In the genomic region with DNA sequence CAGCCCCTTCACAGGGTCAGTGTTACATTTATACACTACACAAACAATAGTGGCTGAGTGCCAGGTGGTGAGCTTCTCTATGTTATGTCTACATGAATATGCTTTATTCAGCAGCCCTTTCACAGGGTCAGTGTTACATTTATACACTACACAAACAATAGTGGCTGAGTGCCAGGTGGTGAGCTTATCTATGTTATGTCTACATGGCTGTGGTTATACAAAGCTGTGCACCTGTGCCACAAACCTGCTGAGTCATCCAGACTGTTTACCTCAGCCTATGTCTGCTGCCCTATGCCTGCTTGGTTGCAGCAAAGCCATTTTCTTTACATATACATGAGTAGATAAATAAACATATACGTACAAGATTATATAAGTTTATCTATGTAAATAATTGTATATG, we compare ENCODE assay signal across 13 cellular contexts.
DNase-seq lines count a peak whose midpoint lies in the region; ATAC-seq, FAIRE-seq and TF ChIP-seq lines count a peak whose summit lies in the region.
"Had no signal": no experiment of that assay in that cellular context is flagged by ENCODE, and none has a peak within 500 bp of the region (broad histone marks: within the 10 kb centered on the region; RNA-seq: fewer than 3 reads in every experiment).

No MANE protein-coding gene starts in this region.

- TF ChIP-seq CTCF in MM.1S (IDR thresholded peaks at IDR 0.05; ENCODE audit: low read length) (no peak), RWPE2 (IDR thresholded peaks at IDR 0.05; ENCODE audit: poor library complexity, severe bottlenecking) (no peak), kidney epithelial cell (IDR thresholded peaks at IDR 0.05; ENCODE audit: insufficient read depth, low read length, poor library complexity, severe bottlenecking) (no peak)

- H3K4me3 ChIP-seq in MM.1S (ENCODE audit: low read length) = no peak overlapping the region
- H3K4me3 ChIP-seq in RWPE2 (ENCODE audit: severe bottlenecking) = no peak overlapping the region
- H3K4me3 ChIP-seq in kidney epithelial cell (ENCODE audit: low read depth, low read length) = no peak overlapping the region
- no peak overlapping the region for H3K4me3 ChIP-seq in GM23248
- H3K4me3 ChIP-seq: MG63 had no signal

- H3K9me2 ChIP-seq in MM.1S (replicated peaks; ENCODE audit: insufficient read depth, low read length) (no peaks in the 10 kb centered on the region), GM23248 (ENCODE audit: insufficient read depth) (no peaks in the 10 kb centered on the region)

- H2AFZ ChIP-seq in MM.1S (ENCODE audit: low read length) = no peak overlapping the region
- H2AFZ ChIP-seq in GM23248 = no peak overlapping the region

- no peak overlapping the region for H3K27ac ChIP-seq in MM.1S (ENCODE audit: low read length)
- H3K27ac ChIP-seq in RWPE2 (ENCODE audit: poor library complexity, severe bottlenecking) = no peak overlapping the region
- H3K27ac ChIP-seq in GM23248 = no peak overlapping the region

- ATAC-seq in RWPE2 (ENCODE audit: low read depth) (peak; percentile 58; the same call in 2 of the 3 replicates), HG02642 (IDR thresholded peaks at IDR 0.05; ENCODE audit: poor library complexity, unreplicated experiment) (no peak)

- H3K4me1 ChIP-seq in MM.1S (ENCODE audit: low read length) = no peaks in the 10 kb centered on the region
- no peaks in the 10 kb centered on the region for H3K4me1 ChIP-seq in RWPE2 (ENCODE audit: insufficient read depth, poor library complexity, severe bottlenecking)
- H3K4me1 ChIP-seq in GM23248 (ENCODE audit: insufficient read depth) = no peaks in the 10 kb centered on the region

- DNase-seq in DMS53 treated with DMSO at 0.1 percent for 48 hours (lab: John Stamatoyannopoulos, UW; ENCODE audit: unreplicated experiment) = peak; percentile 93
- DNase-seq in MM.1S = peak; percentile 79
- no peak for DNase-seq in RWPE2 (ENCODE audit: low spot score)
- peak; percentile 41 for DNase-seq in kidney epithelial cell (ENCODE audit: low read depth)
- DNase-seq in GM23248 = no peak
- DNase-seq in RCC 7860 (ENCODE audit: low spot score) = no peak
- DNase-seq in islet precursor cell = no peak
- DNase-seq: activated CD4-positive, CD25-positive, alpha-beta regulatory T cell treated with anti-CD3 and anti-CD28 coated beads, Interleukin-2, amount 50 U/mL, for 72 hours; activated naive CD4-positive, alpha-beta T cell treated with anti-CD3 and anti-CD28 coated beads, Interleukin-2, amount 50 U/mL, for 16 hours; MG63; stimulated activated naive CD4-positive, alpha-beta T cell treated with Interleukin-2 at 50 U/mL for 16 hours had no signal

- H3K79me2 ChIP-seq in MM.1S (ENCODE audit: low read length) (no peaks in the 10 kb centered on the region), GM23248 (ENCODE audit: insufficient read depth) (no peaks in the 10 kb centered on the region)

- in situ Hi-C loops in GM23248 (cut with MboI) = no loop called here

- H3F3A ChIP-seq in MM.1S (ENCODE audit: insufficient read depth, low read length) (no peaks in the 10 kb centered on the region), GM23248 (ENCODE audit: insufficient read depth) (no peaks in the 10 kb centered on the region)

- H4K20me1 ChIP-seq in MM.1S (ENCODE audit: insufficient read depth, low read length) = no peaks in the 10 kb centered on the region
- H4K20me1 ChIP-seq in GM23248 (ENCODE audit: insufficient read depth) = no peaks in the 10 kb centered on the region

- 62 to 70% methylated on average over 1 of the region's 1 CpG for WGBS in GM23248 (ENCODE audit: low coverage in 1 of 2, low lambda C conversion rate in 2 of 2, missing lambda C conversion rate in 2 of 2), 2 experiments

- H3K4me2 ChIP-seq in MM.1S (ENCODE audit: low read depth, low read length) = no peak overlapping the region
- H3K4me2 ChIP-seq in GM23248 (ENCODE audit: unreplicated experiment) = no peak overlapping the region

- H3K9ac ChIP-seq in MM.1S (ENCODE audit: low read length) (no peak overlapping the region), GM23248 (no peak overlapping the region)

- no peak for FAIRE-seq in RCC 7860 (lab: Jason Lieb, UNC)
- FAIRE-seq: GM18507 had no signal

- H3K9me3 ChIP-seq in MM.1S (replicated peaks; ENCODE audit: insufficient read depth, low read length) (no peaks in the 10 kb centered on the region), RWPE2 (ENCODE audit: severe bottlenecking) (no peaks in the 10 kb centered on the region), GM23248 (ENCODE audit: low read depth) (no peaks in the 10 kb centered on the region)
- H3K9me3 ChIP-seq: MG63 had no signal

- H3K36me3 ChIP-seq in MM.1S (replicated peaks; ENCODE audit: insufficient read depth, low read length) (no peaks in the 10 kb centered on the region), RWPE2 (ENCODE audit: low read depth) (no peaks in the 10 kb centered on the region), kidney epithelial cell (ENCODE audit: control insufficient read depth, insufficient read depth, low read length) (no peaks in the 10 kb centered on the region), GM23248 (ENCODE audit: low read depth) (no peaks in the 10 kb centered on the region)
- H3K36me3 ChIP-seq: MG63 had no signal

- no peaks in the 10 kb centered on the region for H3K27me3 ChIP-seq in MM.1S (replicated peaks; ENCODE audit: insufficient read depth, low read length)
- H3K27me3 ChIP-seq in RWPE2 (ENCODE audit: insufficient read depth, poor library complexity, severe bottlenecking) = no peaks in the 10 kb centered on the region
- H3K27me3 ChIP-seq in kidney epithelial cell (ENCODE audit: control insufficient read depth, insufficient read depth, low read length) = no peaks in the 10 kb centered on the region
- no peaks in the 10 kb centered on the region for H3K27me3 ChIP-seq in GM23248 (replicated peaks; ENCODE audit: insufficient read depth)
- H3K27me3 ChIP-seq: MG63 had no signal

Comparison
In these comparisons a context has a peak if more than half of its experiments do, and no peak if none do; other contexts are left out.
1. DNase-seq: peak in DMS53 treated with DMSO at 0.1 percent for 48 hours (single experiment), MM.1S (single experiment) and kidney epithelial cell (single experiment); none in RWPE2 (single experiment), GM23248 (single experiment), RCC 7860 (single experiment) and islet precursor cell (single experiment).